ENCODE assay signal across 8 cellular contexts in genomic region chr5:12360218-12360617, GRCh38.
"Had no signal": no experiment of that assay in that cellular context is flagged by ENCODE, and none has a peak within 500 bp of the region (broad histone marks: within the 10 kb centered on the region; RNA-seq: fewer than 3 reads in every experiment).

No MANE protein-coding gene starts in this region.

- FAIRE-seq: G401.6, GM12878, GM12891, GM12892, GM18507, GM19239 had no signal

- ATAC-seq: GM12878 had no signal

- H3K4me3 ChIP-seq: GM12878 had no signal

- DNase-seq: GDM1, GF-D8 had no signal
